20 cellular contexts compared by ENCODE assay signal in the genomic region with DNA sequence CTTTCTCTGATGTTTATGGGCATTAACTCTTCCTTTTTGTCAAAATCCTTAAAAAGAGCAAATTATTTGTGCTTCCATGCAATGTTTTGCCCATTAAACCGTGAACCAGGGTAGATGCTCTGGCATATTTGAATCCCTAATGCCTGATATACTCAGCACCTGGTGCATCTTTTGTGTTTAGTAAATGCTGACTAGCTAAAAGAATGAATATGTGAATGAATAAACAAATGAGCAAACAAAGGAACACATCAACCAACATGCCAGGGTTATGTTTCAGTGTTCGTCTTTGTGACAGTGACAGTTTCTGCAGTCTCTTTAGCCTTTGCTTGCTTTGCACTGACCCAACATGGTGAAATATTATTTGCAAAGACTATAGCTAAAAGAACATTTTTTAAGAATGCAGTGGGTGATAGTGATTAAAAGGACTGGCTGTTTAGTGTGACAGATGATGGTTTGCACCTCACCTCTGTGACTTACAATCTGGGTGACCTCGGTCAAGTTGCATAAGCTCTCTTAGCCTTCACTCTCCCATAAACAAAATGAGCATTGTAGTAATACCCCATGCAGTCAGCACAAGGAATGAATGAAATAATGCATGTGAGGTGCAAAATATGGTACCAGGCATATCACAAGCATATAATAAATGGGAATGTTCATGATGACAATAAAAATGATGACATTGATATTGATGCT. TPM values are rescaled to one million over a fixed set of nuclear protein-coding genes. Genes with fewer than 3 reads are reported as not detected.
DNase-seq lines count a peak whose midpoint lies in the region; ATAC-seq and TF ChIP-seq lines count a peak whose summit lies in the region.
"Had no signal": no experiment of that assay in that cellular context is flagged by ENCODE, and none has a peak within 500 bp of the region (broad histone marks: within the 10 kb centered on the region; RNA-seq: fewer than 3 reads in every experiment).

No MANE protein-coding gene starts in this region.

- H3K4me1 ChIP-seq in Caco-2 (peaks cover 43% of the 10 kb centered on the region), IMR-90 (ENCODE audit: control insufficient read depth, insufficient read depth, low read length) (no peaks in the 10 kb centered on the region), neuronal stem cell (ENCODE audit: control insufficient read depth in 2 of 2, insufficient read depth in 1 of 2, low read depth in 1 of 2, low read length in 2 of 2) (peaks cover 5 to 14% of the 10 kb centered on the region in 2 donors), trophoblast cell (ENCODE audit: control insufficient read depth in 1 of 2, insufficient read depth in 2 of 2, low read length in 2 of 2) (no peaks in the 10 kb centered on the region), right cardiac atrium (ENCODE audit: control insufficient read depth, insufficient read depth, low read length) (no peaks in the 10 kb centered on the region)
- H3K4me1 ChIP-seq: BLaER1 had no signal

- H3K4me2 ChIP-seq in IMR-90 (ENCODE audit: low read depth, low read length) = no peak overlapping the region
- H3K4me2 ChIP-seq in neuronal stem cell (ENCODE audit: insufficient read depth, low read length, poor library complexity, severe bottlenecking) = no peak overlapping the region
- no peak overlapping the region for H3K4me2 ChIP-seq in trophoblast cell (ENCODE audit: low read length)
- H3K4me2 ChIP-seq: BLaER1, GM23338, KMS-11 had no signal

- TF ChIP-seq RAD21 in IMR-90 (IDR thresholded peaks at IDR 0.05; ENCODE audit: low read length) = no peak

- H3K9ac ChIP-seq in IMR-90 (ENCODE audit: low read depth, low read length) (no peak overlapping the region), neuronal stem cell (ENCODE audit: low read depth, low read length, poor library complexity) (no peak overlapping the region), trophoblast cell (ENCODE audit: low read length) (no peak overlapping the region)
- H3K9ac ChIP-seq: BLaER1, KMS-11 had no signal

- TF ChIP-seq CTCF in Caco-2 (IDR thresholded peaks at IDR 0.05; ENCODE audit: insufficient read depth in 1 of 2, low read depth in 1 of 2, low read length in 1 of 2, severe bottlenecking in 1 of 2, unreplicated experiment in 1 of 2) (no peak), IMR-90 (conservative IDR thresholded peaks at IDR 0.05; ENCODE audit: low read depth, low read length) (no peak), brain (conservative IDR thresholded peaks at IDR 0.05) (no peak)

- DNase-seq in Caco-2 = no peak
- DNase-seq in IMR-90 = no peak
- no peak for DNase-seq in neuronal stem cell (ENCODE audit: low spot score)
- DNase-seq in trophoblast cell = no peak
- DNase-seq in right cardiac atrium = no peak
- no peak for DNase-seq in AG08396 (ENCODE audit: low spot score)
- DNase-seq: CD4-positive, alpha-beta memory T cell; DND-41; HCEC 1CT; NCI-H1105; NCI-H1694 treated with DMSO at 0.1 percent for 48 hours; NCI-H345; OCI-M1 had no signal

- BruUV-seq in Caco-2 (replicated peaks; lab: Mats Ljungman, UMichigan) (no TSS peak), IMR-90 (replicated peaks; lab: Mats Ljungman, UMichigan) (no TSS peak)

- no peak overlapping the region for H3K56ac ChIP-seq in IMR-90 (ENCODE audit: extremely low read depth, insufficient read depth, low read length)

- H4K8ac ChIP-seq in IMR-90 (ENCODE audit: low read depth in 2 of 2, low read length in 2 of 2) = no peak overlapping the region
- H4K8ac ChIP-seq in neuronal stem cell (ENCODE audit: low read depth, low read length) = no peak overlapping the region
- H4K8ac ChIP-seq in trophoblast cell (ENCODE audit: low read depth, low read length) = no peak overlapping the region

- H3K9me3 Mint-ChIP-seq in Caco-2 (ENCODE audit: unreplicated experiment) (no peaks in the 10 kb centered on the region), brain (peaks cover 0 to 3% (median 0%) of the 10 kb centered on the region in 5 experiments)
- H3K9me3 Mint-ChIP-seq: CD4-positive, alpha-beta memory T cell; GM23338 had no signal

- H3K36me3 ChIP-seq in Caco-2 (ENCODE audit: control insufficient read depth, insufficient read depth, low read length) (no peaks in the 10 kb centered on the region), IMR-90 (ENCODE audit: control insufficient read depth, insufficient read depth, low read length) (no peaks in the 10 kb centered on the region), neuronal stem cell (replicated peaks in 1 of 2; ENCODE audit: control insufficient read depth in 2 of 2, insufficient read depth in 2 of 2, low read length in 2 of 2) (no peaks in the 10 kb centered on the region), trophoblast cell (ENCODE audit: control insufficient read depth in 1 of 2, insufficient read depth in 2 of 2, low read length in 2 of 2) (no peaks in the 10 kb centered on the region)
- H3K36me3 ChIP-seq: BLaER1 had no signal

- H3K14ac ChIP-seq in IMR-90 (replicated peaks; ENCODE audit: low read depth, low read length) (no peak overlapping the region), neuronal stem cell (ENCODE audit: low read length) (no peak overlapping the region), trophoblast cell (ENCODE audit: low read length) (no peak overlapping the region)

- H3K27ac ChIP-seq in IMR-90 (ENCODE audit: insufficient read depth, low read length) (no peak overlapping the region), neuronal stem cell (replicated peaks; ENCODE audit: low read length) (no peak overlapping the region), trophoblast cell (ENCODE audit: low read depth, low read length) (no peak overlapping the region), right cardiac atrium (ENCODE audit: low read length) (no peak overlapping the region)
- H3K27ac ChIP-seq: BLaER1, HL-60, KMS-11 had no signal

- H4K5ac ChIP-seq in IMR-90 (ENCODE audit: low read depth, low read length) = no peak overlapping the region

- intact Hi-C loops in Caco-2 (cut with micrococcal nuclease; ENCODE audit: unreplicated experiment) = loop anchor here (5.0 kb wide), 1 partner anchor 51 kb away; no protein-coding TSS in a partner anchor
- intact Hi-C loops in IMR-90 (cut with micrococcal nuclease) = no loop called here
- intact Hi-C loops in right cardiac atrium (cut with DNase I) = no loop called here

- H3K4me1 Mint-ChIP-seq in Caco-2 (ENCODE audit: low read depth, unreplicated experiment) (no peaks in the 10 kb centered on the region), brain (peaks cover 49% of the 10 kb centered on the region)
- H3K4me1 Mint-ChIP-seq: CD4-positive, alpha-beta memory T cell; GM23338 had no signal

- H4K91ac ChIP-seq in IMR-90 (ENCODE audit: insufficient read depth, low read depth, low read length) = no peak overlapping the region
- no peak overlapping the region for H4K91ac ChIP-seq in neuronal stem cell (ENCODE audit: low read depth, low read length, poor library complexity)
- H4K91ac ChIP-seq in trophoblast cell (ENCODE audit: low read depth, low read length) = no peak overlapping the region

- dilution Hi-C loops in IMR-90 (cut with HindIII; ENCODE audit: low sequenced_read_pairs, unreplicated experiment) = no loop called here

- CTCF ChIA-PET in Caco-2 (lab: Charles Lee) = no interaction called here
- CTCF ChIA-PET in IMR-90 (lab: Yijun Ruan, JAX) = no interaction called here

- no peak overlapping the region for H2BK20ac ChIP-seq in IMR-90 (ENCODE audit: low read depth, low read length)

- H3K4me3 ChIP-seq in Caco-2 (ENCODE audit: low read depth, low read length) = no peak overlapping the region
- H3K4me3 ChIP-seq in IMR-90 (ENCODE audit: insufficient read depth, low read depth, low read length) = no peak overlapping the region
- H3K4me3 ChIP-seq in neuronal stem cell (ENCODE audit: low read length in 2 of 2) = no peak overlapping the region
- no peak overlapping the region for H3K4me3 ChIP-seq in trophoblast cell (ENCODE audit: low read depth, low read length)
- H3K4me3 ChIP-seq in right cardiac atrium (ENCODE audit: low read length) = no peak overlapping the region
- H3K4me3 ChIP-seq: BLaER1, GM23338 had no signal

- POLR2A ChIA-PET in Caco-2 (lab: Charles Lee) (no interaction called here), IMR-90 (lab: Charles Lee; ENCODE audit: unreplicated experiment) (no interaction called here)

- H3K27me3 Mint-ChIP-seq in Caco-2 (ENCODE audit: insufficient read depth, unreplicated experiment) (no peaks in the 10 kb centered on the region), brain (peaks cover 4% of the 10 kb centered on the region)
- H3K27me3 Mint-ChIP-seq: CD4-positive, alpha-beta memory T cell had no signal

- H2AK5ac ChIP-seq in IMR-90 (ENCODE audit: low read depth, low read length) = no peak overlapping the region
- H2AK5ac ChIP-seq in neuronal stem cell (ENCODE audit: low read depth, low read length) = no peak overlapping the region
- no peak overlapping the region for H2AK5ac ChIP-seq in trophoblast cell (ENCODE audit: low read length)

- no peak overlapping the region for H3K23ac ChIP-seq in IMR-90 (ENCODE audit: low read depth, low read length)
- H3K23ac ChIP-seq in neuronal stem cell (ENCODE audit: low read depth, low read length, poor library complexity) = no peak overlapping the region
- no peak overlapping the region for H3K23ac ChIP-seq in trophoblast cell (ENCODE audit: low read length)

- H3K79me1 ChIP-seq in IMR-90 (ENCODE audit: low read depth in 1 of 2, low read length in 2 of 2) (no peaks in the 10 kb centered on the region), neuronal stem cell (ENCODE audit: low read depth, low read length) (no peaks in the 10 kb centered on the region), trophoblast cell (ENCODE audit: low read length) (no peaks in the 10 kb centered on the region)

- H3K4me3 Mint-ChIP-seq in Caco-2 (ENCODE audit: unreplicated experiment) = peak overlapping the region; percentile 33
- H3K4me3 Mint-ChIP-seq in brain = peak overlapping the region in 4 of 5 experiments; percentile 1 to 67 (median 56)
- H3K4me3 Mint-ChIP-seq: CD4-positive, alpha-beta memory T cell; GM23338 had no signal

- H3K36me3 Mint-ChIP-seq in Caco-2 (ENCODE audit: insufficient read depth, unreplicated experiment) (no peaks in the 10 kb centered on the region), brain (no peaks in the 10 kb centered on the region)
- H3K36me3 Mint-ChIP-seq: CD4-positive, alpha-beta memory T cell had no signal

- no peak overlapping the region for H4K12ac ChIP-seq in trophoblast cell (ENCODE audit: low read depth, low read length)

- no CpG with 5 or more reads among the region's 3 CpGs for WGBS in IMR-90 (ENCODE audit: extremely low coverage in 2 of 2, insufficient read length in 1 of 2), 2 experiments
- no CpG with 5 or more reads among the region's 3 CpGs for WGBS in neuronal stem cell (ENCODE audit: extremely low coverage in 2 of 2, insufficient read length in 2 of 2, insufficient replicate concordance in 1 of 2), 2 donors
- WGBS in trophoblast cell (ENCODE audit: extremely low coverage, insufficient coverage, insufficient read length) = no CpG with 5 or more reads among the region's 3 CpGs
- 60% methylated on average over 3 of the region's 3 CpGs for WGBS in right cardiac atrium

- H3K27ac Mint-ChIP-seq in Caco-2 (ENCODE audit: unreplicated experiment) = peak overlapping the region; percentile 55
- H3K27ac Mint-ChIP-seq in brain = peak overlapping the region in 4 of 5 experiments; percentile 24 to 86 (median 61)
- H3K27ac Mint-ChIP-seq: CD4-positive, alpha-beta memory T cell; GM23338 had no signal

- H2BK15ac ChIP-seq in IMR-90 (ENCODE audit: low read depth, low read length) = no peak overlapping the region
- no peak overlapping the region for H2BK15ac ChIP-seq in neuronal stem cell (ENCODE audit: low read length)

- in situ Hi-C loops in IMR-90 (cut with MboI; ENCODE audit: low sequenced_read_pairs) = loop anchor here (25.0 kb wide), 1 partner anchor 1466 kb away; a partner anchor contains a TSS

- no peak overlapping the region for H2AK9ac ChIP-seq in IMR-90 (replicated peaks; ENCODE audit: low read depth, low read length, poor library complexity)

- TF ChIP-seq POLR2A in IMR-90 (IDR thresholded peaks at IDR 0.05; ENCODE audit: low read depth, low read length) = no peak

- H3K18ac ChIP-seq in IMR-90 (ENCODE audit: low read depth, low read length) (no peak overlapping the region), neuronal stem cell (ENCODE audit: low read length) (no peak overlapping the region), trophoblast cell (ENCODE audit: low read length) (no peak overlapping the region)

- H2BK5ac ChIP-seq in IMR-90 (ENCODE audit: low read depth, low read length, poor library complexity, severe bottlenecking) (no peak overlapping the region), neuronal stem cell (ENCODE audit: low read length) (no peak overlapping the region), trophoblast cell (ENCODE audit: low read depth, low read length, poor library complexity) (no peak overlapping the region)

- H2BK120ac ChIP-seq in IMR-90 (ENCODE audit: low read depth, low read length) (no peak overlapping the region), neuronal stem cell (ENCODE audit: low read depth, low read length) (no peak overlapping the region), trophoblast cell (ENCODE audit: insufficient read depth, low read length, poor library complexity) (no peak overlapping the region)

- H3K27me3 ChIP-seq in Caco-2 (replicated peaks; ENCODE audit: control insufficient read depth, insufficient read depth, low read length) (no peaks in the 10 kb centered on the region), IMR-90 (ENCODE audit: control insufficient read depth, insufficient read depth, low read length) (no peaks in the 10 kb centered on the region; the same call in 1 of the 2 replicates), neuronal stem cell (ENCODE audit: control insufficient read depth in 3 of 3, insufficient read depth in 3 of 3, low read depth in 1 of 3, low read length in 3 of 3) (no peaks in the 10 kb centered on the region), trophoblast cell (ENCODE audit: insufficient read depth, low read length) (no peaks in the 10 kb centered on the region), right cardiac atrium (ENCODE audit: control insufficient read depth, insufficient read depth) (no peaks in the 10 kb centered on the region)
- H3K27me3 ChIP-seq: BLaER1 had no signal

- H4K20me1 ChIP-seq in IMR-90 (ENCODE audit: insufficient read depth, low read length) = no peaks in the 10 kb centered on the region
- H4K20me1 ChIP-seq: BLaER1 had no signal

- no peak for ATAC-seq in IMR-90 (ENCODE audit: low read depth)
- no peak for ATAC-seq in right cardiac atrium
- ATAC-seq: GM23338, Right ventricle myocardium inferior had no signal

- H3K4ac ChIP-seq in IMR-90 (ENCODE audit: low read depth, low read length) (no peak overlapping the region), neuronal stem cell (ENCODE audit: low read length) (no peak overlapping the region), trophoblast cell (ENCODE audit: low read depth, low read length) (no peak overlapping the region)

- no peaks in the 10 kb centered on the region for H3K79me2 ChIP-seq in trophoblast cell (ENCODE audit: control insufficient read depth, insufficient read depth, low read length, poor library complexity)

- H3K9me3 ChIP-seq in Caco-2 = no peaks in the 10 kb centered on the region
- no peaks in the 10 kb centered on the region for H3K9me3 ChIP-seq in IMR-90 (ENCODE audit: control insufficient read depth, insufficient read depth, low read length)
- H3K9me3 ChIP-seq in neuronal stem cell (replicated peaks in 1 of 2; ENCODE audit: control insufficient read depth in 2 of 2, insufficient read depth in 1 of 2, low read depth in 1 of 2, low read length in 2 of 2) = no peaks in the 10 kb centered on the region
- no peaks in the 10 kb centered on the region for H3K9me3 ChIP-seq in trophoblast cell (ENCODE audit: insufficient read depth, low read depth, low read length)
- no peaks in the 10 kb centered on the region for H3K9me3 ChIP-seq in right cardiac atrium (ENCODE audit: control insufficient read depth, low read length)
- H3K9me3 ChIP-seq: BLaER1 had no signal

- no peak overlapping the region for H2BK12ac ChIP-seq in neuronal stem cell (ENCODE audit: low read length)
- no peak overlapping the region for H2BK12ac ChIP-seq in trophoblast cell (ENCODE audit: low read length)

- no peaks in the 10 kb centered on the region for H3K9me1 ChIP-seq in IMR-90 (ENCODE audit: insufficient read depth, low read length)

- H2AFZ ChIP-seq in IMR-90 (replicated peaks; ENCODE audit: low read length, poor library complexity) = no peak overlapping the region
- H2AFZ ChIP-seq in neuronal stem cell (ENCODE audit: low read length) = peak overlapping the region; percentile 56
- H2AFZ ChIP-seq in trophoblast cell (ENCODE audit: insufficient read depth, low read length, poor library complexity) = no peak overlapping the region
- H2AFZ ChIP-seq: GM23338 had no signal

RNA-seq across cellular contexts. Expression of a gene that starts 29.5 kb away (rescaled TPM):
- total RNA-seq in Caco-2 (2022) (2.7 and 2.9 TPM in 2 replicates), IMR-90 (2012; rRNA removed) (not detected in 2 replicates), right cardiac atrium (100 to 1,000 TPM; 422 to 570 (median 436) TPM)
- polyA plus RNA-seq in IMR-90 (2012; rRNA removed) (not detected in 2 replicates), brain (ENCODE audit: insufficient read depth, low read depth, low replicate concordance) (0.41 TPM), right cardiac atrium (714 TPM)
- not detected in 2 replicates for polyA plus RNA-seq in IMR-90 (2012; cell fraction: cytosol; rRNA removed)
- polyA plus RNA-seq in IMR-90 (2012; cell fraction: nucleus; rRNA removed; ENCODE audit: low replicate concordance) = not detected in 2 replicates
- not detected for polyA plus RNA-seq in neuronal stem cell (2013, experiment 1 of 2)
- not detected for polyA plus RNA-seq in neuronal stem cell (2013, experiment 2 of 2)
- polyA plus RNA-seq in trophoblast cell (2013) = 0.18 and 0.31 TPM in 2 replicates
- total RNA-seq: CD4-positive, alpha-beta memory T cell; GM23338; HT-29 had no signal
- polyA plus RNA-seq: CD4-positive, alpha-beta memory T cell; GM23338 had no signal

Comparison
In these comparisons a context has a peak if more than half of its experiments do, and no peak if none do; other contexts are left out.
1. RNA of a gene that starts 29.5 kb away (total RNA-seq): 422 to 570 TPM in right cardiac atrium; 2.7 to 2.9 TPM in Caco-2 and not detected in IMR-90; every median in the first group is over 100 times any median in the second.